In genomic region chr16:83996481-83997252, GRCh38 we compare ENCODE assay signal across 1 cellular context.
TF ChIP-seq lines count a peak whose summit lies in the region.

No MANE protein-coding gene starts in this region.

TF ChIP-seq in HEK293T, 16 proteins besides CTCF, POLR2A, EP300 and RAD21:
- TF ChIP-seq SP1 (IDR thresholded peaks at IDR 0.05) (no peak), NFRKB (IDR thresholded peaks at IDR 0.05) (no peak), FOXA1 (IDR thresholded peaks at IDR 0.05) (no peak), FOXM1 (IDR thresholded peaks at IDR 0.05; ENCODE audit: borderline replicate concordance) (no peak), ARNT (IDR thresholded peaks at IDR 0.05) (no peak), HDGF (IDR thresholded peaks at IDR 0.05; ENCODE audit: borderline replicate concordance) (no peak), ELF4 (IDR thresholded peaks at IDR 0.05) (no peak)
